ENCODE assay signal across 1 cellular context in genomic region chr1:34721241-34721640, GRCh38.
TF ChIP-seq lines count a peak whose summit lies in the region.

No MANE protein-coding gene starts in this region.

TF ChIP-seq in SK-N-SH, 30 proteins besides CTCF, POLR2A, EP300 and RAD21 (continued from another document):
- TF ChIP-seq IRF3 (IDR thresholded peaks at IDR 0.05; ENCODE audit: low read depth, low read length) (no peak), RFX5 (IDR thresholded peaks at IDR 0.05; ENCODE audit: low read length) (no peak), JUND (IDR thresholded peaks at IDR 0.05) (no peak), NRF1 (IDR thresholded peaks at IDR 0.05; ENCODE audit: low read depth, low read length) (no peak), MAX (IDR thresholded peaks at IDR 0.05; ENCODE audit: low read depth) (no peak), EZH2phosphoT487 (IDR thresholded peaks at IDR 0.05; ENCODE audit: borderline replicate concordance, low read depth) (no peak), MEF2A (IDR thresholded peaks at IDR 0.05; ENCODE audit: borderline replicate concordance, low read depth) (no peak), YY1 (IDR thresholded peaks at IDR 0.05; ENCODE audit: low read depth) (no peak), TEAD4 (IDR thresholded peaks at IDR 0.05; ENCODE audit: borderline replicate concordance, insufficient read depth) (no peak), ZBTB33 (IDR thresholded peaks at IDR 0.05; ENCODE audit: borderline replicate concordance, low read depth) (no peak), MXI1 (IDR thresholded peaks at IDR 0.05; ENCODE audit: low read depth, low read length) (no peak)
